ENCODE assay signal across 1 cellular context in the genomic region with DNA sequence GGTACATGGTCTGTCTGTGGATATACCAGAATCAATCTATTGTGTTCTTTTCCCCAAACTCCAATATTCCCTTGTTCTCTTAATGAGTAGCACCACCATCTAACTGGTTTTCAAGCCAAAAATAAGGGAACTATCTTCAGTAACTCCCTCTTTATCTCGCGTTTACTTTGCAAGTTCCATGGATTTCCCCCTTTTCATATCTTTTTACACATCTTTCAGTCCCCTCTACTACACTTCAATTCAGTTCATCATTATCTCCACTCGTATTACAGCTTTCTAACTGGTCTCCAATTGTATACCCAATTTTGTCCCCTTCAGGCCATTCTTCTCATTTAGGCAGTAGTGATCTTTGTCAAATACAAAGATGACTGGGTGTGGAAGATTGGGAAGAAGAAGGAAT.
TF ChIP-seq lines count a peak whose summit lies in the region.

No MANE protein-coding gene starts in this region.

TF ChIP-seq in HepG2, 621 proteins besides CTCF, POLR2A, EP300 and RAD21:
- TF ChIP-seq, protein P1, sequence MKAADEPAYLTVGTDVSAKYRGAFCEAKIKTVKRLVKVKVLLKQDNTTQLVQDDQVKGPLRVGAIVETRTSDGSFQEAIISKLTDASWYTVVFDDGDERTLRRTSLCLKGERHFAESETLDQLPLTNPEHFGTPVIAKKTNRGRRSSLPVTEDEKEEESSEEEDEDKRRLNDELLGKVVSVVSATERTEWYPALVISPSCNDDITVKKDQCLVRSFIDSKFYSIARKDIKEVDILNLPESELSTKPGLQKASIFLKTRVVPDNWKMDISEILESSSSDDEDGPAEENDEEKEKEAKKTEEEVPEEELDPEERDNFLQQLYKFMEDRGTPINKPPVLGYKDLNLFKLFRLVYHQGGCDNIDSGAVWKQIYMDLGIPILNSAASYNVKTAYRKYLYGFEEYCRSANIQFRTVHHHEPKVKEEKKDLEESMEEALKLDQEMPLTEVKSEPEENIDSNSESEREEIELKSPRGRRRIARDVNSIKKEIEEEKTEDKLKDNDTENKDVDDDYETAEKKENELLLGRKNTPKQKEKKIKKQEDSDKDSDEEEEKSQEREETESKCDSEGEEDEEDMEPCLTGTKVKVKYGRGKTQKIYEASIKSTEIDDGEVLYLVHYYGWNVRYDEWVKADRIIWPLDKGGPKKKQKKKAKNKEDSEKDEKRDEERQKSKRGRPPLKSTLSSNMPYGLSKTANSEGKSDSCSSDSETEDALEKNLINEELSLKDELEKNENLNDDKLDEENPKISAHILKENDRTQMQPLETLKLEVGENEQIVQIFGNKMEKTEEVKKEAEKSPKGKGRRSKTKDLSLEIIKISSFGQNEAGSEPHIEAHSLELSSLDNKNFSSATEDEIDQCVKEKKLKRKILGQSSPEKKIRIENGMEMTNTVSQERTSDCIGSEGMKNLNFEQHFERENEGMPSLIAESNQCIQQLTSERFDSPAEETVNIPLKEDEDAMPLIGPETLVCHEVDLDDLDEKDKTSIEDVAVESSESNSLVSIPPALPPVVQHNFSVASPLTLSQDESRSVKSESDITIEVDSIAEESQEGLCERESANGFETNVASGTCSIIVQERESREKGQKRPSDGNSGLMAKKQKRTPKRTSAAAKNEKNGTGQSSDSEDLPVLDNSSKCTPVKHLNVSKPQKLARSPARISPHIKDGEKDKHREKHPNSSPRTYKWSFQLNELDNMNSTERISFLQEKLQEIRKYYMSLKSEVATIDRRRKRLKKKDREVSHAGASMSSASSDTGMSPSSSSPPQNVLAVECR (CRISPR knock-in tag; IDR thresholded peaks at IDR 0.05; ENCODE audit: borderline replicate concordance): no peak
- TF ChIP-seq ZNF616 (CRISPR knock-in tag; IDR thresholded peaks at IDR 0.05; ENCODE audit: low read depth) (no peak), ZNF3 (CRISPR knock-in tag; IDR thresholded peaks at IDR 0.05) (no peak), CHD2 (IDR thresholded peaks at IDR 0.05; ENCODE audit: low read depth, low read length) (no peak), ZBTB33 (CRISPR knock-in tag; IDR thresholded peaks at IDR 0.05) (no peak), TP53 (CRISPR knock-in tag; conservative IDR thresholded peaks at IDR 0.05) (no peak), GABPB1 (CRISPR knock-in tag; IDR thresholded peaks at IDR 0.05) (no peak), ARID5B (CRISPR knock-in tag; IDR thresholded peaks at IDR 0.05) (no peak), SALL2 (CRISPR knock-in tag; IDR thresholded peaks at IDR 0.05) (no peak), CREB3 (CRISPR knock-in tag; IDR thresholded peaks at IDR 0.05) (no peak), ZNF329 (CRISPR knock-in tag; IDR thresholded peaks at IDR 0.05; ENCODE audit: low read depth) (no peak), FOXJ3 (CRISPR knock-in tag; IDR thresholded peaks at IDR 0.05; ENCODE audit: borderline replicate concordance) (no peak), GRHL1 (CRISPR knock-in tag; conservative IDR thresholded peaks at IDR 0.05) (no peak), ISL2 (CRISPR knock-in tag; IDR thresholded peaks at IDR 0.05) (no peak), ATF7-NPFF (CRISPR knock-in tag; IDR thresholded peaks at IDR 0.05; ENCODE audit: low read depth) (no peak)
TF ChIP-seq in HepG2: peak in this region for 0.
